In genomic region chr10:13316635-13317311, GRCh38 we compare ENCODE assay signal across 20 cellular contexts. TPM values are rescaled to one million over a fixed set of nuclear protein-coding genes. Genes with fewer than 3 reads are reported as not detected.
DNase-seq lines count a peak whose midpoint lies in the region; ATAC-seq and TF ChIP-seq lines count a peak whose summit lies in the region.
"Had no signal": no experiment of that assay in that cellular context is flagged by ENCODE, and none has a peak within 500 bp of the region (broad histone marks: within the 10 kb centered on the region; RNA-seq: fewer than 3 reads in every experiment).

No MANE protein-coding gene starts in this region.

- TF ChIP-seq CTCF in DND-41 (IDR thresholded peaks at IDR 0.05; ENCODE audit: borderline replicate concordance, extremely low read depth, low read length, poor library complexity, severe bottlenecking) (no peak), GM23338 (conservative IDR thresholded peaks at IDR 0.05; ENCODE audit: low read depth in 2 of 2) (no peak), epithelial cell of esophagus (IDR thresholded peaks at IDR 0.05; ENCODE audit: insufficient read depth, low read depth, low read length, missing control alignments) (no peak), mesothelial cell of epicardium (IDR thresholded peaks at IDR 0.05; ENCODE audit: unreplicated experiment) (no peak)

- no peak overlapping the region for H3K9ac ChIP-seq in DND-41 (ENCODE audit: low read depth, low read length)
- H3K9ac ChIP-seq: BLaER1, GM23248 had no signal

- no peaks in the 10 kb centered on the region for H3K79me2 ChIP-seq in DND-41 (ENCODE audit: insufficient read depth, low read length)
- H3K79me2 ChIP-seq in GM23338 (replicated peaks; ENCODE audit: insufficient read depth): no peaks in the 10 kb centered on the region

- H3K27me3 ChIP-seq in DND-41 (ENCODE audit: insufficient read depth, low read length, poor library complexity) (no peaks in the 10 kb centered on the region), GM23338 (ENCODE audit: insufficient read depth) (no peaks in the 10 kb centered on the region)
- H3K27me3 ChIP-seq: BLaER1 had no signal

- H3K4me3 Mint-ChIP-seq in GM23338: no peak overlapping the region
- no peak overlapping the region for H3K4me3 Mint-ChIP-seq in mesothelial cell of epicardium
- H3K4me3 Mint-ChIP-seq: B cell; CD4-positive, CD25-positive, alpha-beta regulatory T cell; CD8-positive, alpha-beta T cell; H9 had no signal

- H3K27me3 Mint-ChIP-seq in GM23338 (ENCODE audit: insufficient read depth, low read depth, poor library complexity) (peaks cover 31% of the 10 kb centered on the region), mesothelial cell of epicardium (ENCODE audit: low read depth) (no peaks in the 10 kb centered on the region)
- H3K27me3 Mint-ChIP-seq: B cell; CD4-positive, CD25-positive, alpha-beta regulatory T cell had no signal

- H3K9me3 Mint-ChIP-seq in GM23338 (no peaks in the 10 kb centered on the region), mesothelial cell of epicardium (no peaks in the 10 kb centered on the region)
- H3K9me3 Mint-ChIP-seq: CD4-positive, CD25-positive, alpha-beta regulatory T cell; CD8-positive, alpha-beta T cell; H9 had no signal

- H2AFZ ChIP-seq in DND-41 (ENCODE audit: low read depth, low read length) (no peak overlapping the region), GM23338 (no peak overlapping the region)
- H2AFZ ChIP-seq: GM23248 had no signal

- peaks cover 59% of the 10 kb centered on the region for H3F3A ChIP-seq in GM23338 (replicated peaks; ENCODE audit: low read depth)

- H3K27ac Mint-ChIP-seq in GM23338: no peak overlapping the region
- H3K27ac Mint-ChIP-seq in mesothelial cell of epicardium: peak overlapping the region; percentile 8
- H3K27ac Mint-ChIP-seq: B cell had no signal

- H4K20me1 ChIP-seq in DND-41 (ENCODE audit: insufficient read depth, low read length): no peaks in the 10 kb centered on the region
- H4K20me1 ChIP-seq in GM23338 (replicated peaks; ENCODE audit: insufficient read depth): peaks cover 20% of the 10 kb centered on the region
- H4K20me1 ChIP-seq: BLaER1 had no signal

- no peak overlapping the region for H3K4me3 ChIP-seq in DND-41 (ENCODE audit: low read depth in 1 of 2, low read length in 2 of 2)
- H3K4me3 ChIP-seq in GM23338: no peak overlapping the region
- H3K4me3 ChIP-seq in epithelial cell of esophagus (ENCODE audit: low read length): no peak overlapping the region
- H3K4me3 ChIP-seq: BLaER1, GM12878, GM23248 had no signal

- H3K27ac ChIP-seq in DND-41 (ENCODE audit: low read length) (no peak overlapping the region), GM23338 (ENCODE audit: low read depth) (peak overlapping the region; percentile 80)
- H3K27ac ChIP-seq: BLaER1, C4-2B, GM23248 had no signal

- no peak for DNase-seq in DND-41
- DNase-seq in GM23338 (ENCODE audit: low spot score): no peak
- peak; percentile 39 for DNase-seq in epithelial cell of esophagus (ENCODE audit: low read depth)
- DNase-seq in mesothelial cell of epicardium (ENCODE audit: low spot score in 2 of 2, unreplicated experiment in 2 of 2): no peak
- no peak for DNase-seq in NCI-H446 treated with DMSO at 0.1 percent for 48 hours (lab: John Stamatoyannopoulos, UW)
- no peak for DNase-seq in AG08396 (ENCODE audit: low spot score)
- no peak for DNase-seq in inferior parietal cortex (ENCODE audit: extremely low spot score)
- DNase-seq: Caco-2; CD4-positive, CD25-positive, alpha-beta regulatory T cell; CD8-positive, alpha-beta T cell; DMS153; EL; GDM1; GM23248 had no signal

- H3K36me3 ChIP-seq in DND-41 (ENCODE audit: insufficient read depth, low read length) (peaks cover 34% of the 10 kb centered on the region), GM23338 (ENCODE audit: insufficient read depth) (peaks cover 28% of the 10 kb centered on the region)

- H3K9me2 ChIP-seq in GM23338 (ENCODE audit: insufficient read depth): no peaks in the 10 kb centered on the region

- no peaks in the 10 kb centered on the region for H3K4me1 ChIP-seq in DND-41 (ENCODE audit: insufficient read depth, low read length)
- no peaks in the 10 kb centered on the region; the same call in 1 of the 2 replicates for H3K4me1 ChIP-seq in GM23338 (ENCODE audit: insufficient read depth)
- H3K4me1 ChIP-seq: BLaER1, Caco-2 had no signal

- H3K36me3 Mint-ChIP-seq in GM23338 (ENCODE audit: low read depth): peaks cover 54% of the 10 kb centered on the region
- H3K36me3 Mint-ChIP-seq in mesothelial cell of epicardium: peaks cover 23% of the 10 kb centered on the region

- H3K9me3 ChIP-seq in DND-41 (ENCODE audit: insufficient read depth, low read length, severe bottlenecking): no peaks in the 10 kb centered on the region
- H3K9me3 ChIP-seq: BLaER1, Caco-2 had no signal

- H3K4me2 ChIP-seq in DND-41 (ENCODE audit: insufficient read depth, low read length): no peak overlapping the region
- no peak overlapping the region for H3K4me2 ChIP-seq in GM23338
- H3K4me2 ChIP-seq: BLaER1 had no signal

- H3K4me1 Mint-ChIP-seq in GM23338: peaks cover 13% of the 10 kb centered on the region
- H3K4me1 Mint-ChIP-seq in mesothelial cell of epicardium: no peaks in the 10 kb centered on the region
- H3K4me1 Mint-ChIP-seq: B cell, H9 had no signal

- peak; percentile 52; the same call in 2 of the 3 replicates for ATAC-seq in DND-41 (ENCODE audit: insufficient read depth, low read depth)
- ATAC-seq in GM23338: peak; percentile 28
- ATAC-seq: CD8-positive, alpha-beta T cell; GM12878; HCT116 had no signal

TF ChIP-seq in GM23338, 12 proteins besides CTCF, POLR2A, EP300 and RAD21 (continues in another document):
- no peak for TF ChIP-seq CREB1 (CRISPR knock-in tag; IDR thresholded peaks at IDR 0.05; ENCODE audit: low read depth)
- no peak for TF ChIP-seq ETS1 (IDR thresholded peaks at IDR 0.05)
- TF ChIP-seq ZNF114 (CRISPR knock-in tag; IDR thresholded peaks at IDR 0.05): no peak
- no peak for TF ChIP-seq POLR2AphosphoS5 (IDR thresholded peaks at IDR 0.05; ENCODE audit: low read depth)
- TF ChIP-seq JUNB (IDR thresholded peaks at IDR 0.05; ENCODE audit: unreplicated experiment): no peak

RNA-seq across cellular contexts. Expression of gene PHYH, which starts 16.9 kb away (rescaled TPM):
- 10.9 and 17.9 TPM in 2 replicates for total RNA-seq in GM23338 (2014; rRNA removed; shearing (Covaris generic))
- polyA plus RNA-seq in GM23338 (2016; fragmentation: Nextera tagmentation; extraction: Ambion mirVana): 25.7 and 29.8 TPM in 2 replicates
- total RNA-seq in mesothelial cell of epicardium: 12.0 to 13.2 TPM (median 12.6 TPM) in 3 replicates

RNA-seq across cellular contexts. Expression of gene SEPHS1, which starts 31.3 kb away (rescaled TPM):
- total RNA-seq in GM23338 (2014; rRNA removed; shearing (Covaris generic)): 609 and 662 TPM in 2 replicates
- 260 and 274 TPM in 2 replicates for polyA plus RNA-seq in GM23338 (2016; fragmentation: Nextera tagmentation; extraction: Ambion mirVana)
- total RNA-seq in mesothelial cell of epicardium: 80.4 to 87.2 TPM (median 85.0 TPM) in 3 replicates
